ENCODE assay signal across 17 cellular contexts in the genomic region with DNA sequence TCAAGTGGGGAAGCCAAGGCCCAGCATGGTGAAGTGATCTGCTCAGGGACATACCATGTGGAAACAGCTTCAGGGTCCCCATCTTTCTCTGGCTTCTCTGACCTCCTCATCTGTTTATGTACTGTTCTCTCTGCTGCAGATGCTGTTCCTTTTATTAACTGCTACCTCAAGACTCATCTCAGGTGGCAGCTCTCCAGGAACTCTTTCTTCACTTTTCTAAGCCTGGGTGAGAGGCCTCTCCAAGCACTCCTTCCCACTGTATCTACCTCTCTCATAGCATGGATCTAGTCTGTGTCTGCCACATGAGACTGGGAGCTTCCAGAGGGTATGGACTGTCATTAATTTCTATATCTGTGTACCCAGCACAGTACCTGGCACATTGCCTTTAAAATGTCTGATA.
"Had no signal": no experiment of that assay in that cellular context is flagged by ENCODE, and none has a peak within 500 bp of the region (broad histone marks: within the 10 kb centered on the region; RNA-seq: fewer than 3 reads in every experiment).

No MANE protein-coding gene starts in this region.

- H3K9me3 Mint-ChIP-seq: activated CD4-positive, alpha-beta memory T cell treated with anti-CD3 and anti-CD28 coated beads, Interleukin-2, amount 10 ng/mL, durations not matched to agents 7 days and 5 days; activated naive CD8-positive, alpha-beta T cell treated with anti-CD3 and anti-CD28 coated beads for 36 hours; activated T-cell treated with anti-CD3 and anti-CD28 coated beads, Interleukin-2, amount 50 U/mL, for 4 hours had no signal

- H3K9me3 ChIP-seq: ovary, tibial artery had no signal

- DNase-seq: activated CD4-positive, alpha-beta memory T cell treated with anti-CD3 and anti-CD28 coated beads, Interleukin-2, amount 10 ng/mL, durations not matched to agents 7 days and 5 days; activated CD4-positive, alpha-beta T cell treated with anti-CD3 and anti-CD28 coated beads for 4 hours; activated gamma-delta T cell treated with Interleukin-2 at 50 U/mL for 16 hours; activated naive CD8-positive, alpha-beta T cell treated with anti-CD3 and anti-CD28 coated beads for 36 hours; activated T-cell treated with anti-CD3 and anti-CD28 coated beads, Interleukin-2, amount 50 U/mL, for 4 hours; anterior cingulate cortex; brain microvascular endothelial cell; effector memory CD4-positive, alpha-beta T cell; glutamatergic neuron; ovary; stimulated activated CD4-positive, alpha-beta T cell treated with anti-CD3 and anti-CD28 coated beads, Interleukin-2, amount 100 ng/mL, for 48 hours; stimulated activated naive CD4-positive, alpha-beta T cell; T-helper 2 cell; tibial artery had no signal

- H3K27ac Mint-ChIP-seq: activated CD4-positive, alpha-beta memory T cell treated with anti-CD3 and anti-CD28 coated beads, Interleukin-2, amount 10 ng/mL, durations not matched to agents 7 days and 5 days; activated naive CD8-positive, alpha-beta T cell treated with anti-CD3 and anti-CD28 coated beads for 36 hours; WTC11 had no signal

- H3K36me3 Mint-ChIP-seq: activated naive CD8-positive, alpha-beta T cell treated with anti-CD3 and anti-CD28 coated beads for 36 hours had no signal

- H3K27ac ChIP-seq: brain microvascular endothelial cell, ovary, tibial artery had no signal

- H3K27me3 ChIP-seq: brain microvascular endothelial cell, ovary, tibial artery had no signal

- H3K27me3 Mint-ChIP-seq: activated naive CD8-positive, alpha-beta T cell treated with anti-CD3 and anti-CD28 coated beads for 36 hours had no signal

- H3K4me3 ChIP-seq: ovary, tibial artery had no signal

- H3K4me1 ChIP-seq: tibial artery had no signal

- FAIRE-seq: urothelium cell line had no signal

- H3K36me3 ChIP-seq: brain microvascular endothelial cell, ovary, tibial artery had no signal

- H3K4me1 Mint-ChIP-seq: activated CD4-positive, alpha-beta memory T cell treated with anti-CD3 and anti-CD28 coated beads, Interleukin-2, amount 10 ng/mL, durations not matched to agents 7 days and 5 days; activated naive CD8-positive, alpha-beta T cell treated with anti-CD3 and anti-CD28 coated beads for 36 hours had no signal

- H3K4me3 Mint-ChIP-seq: activated CD4-positive, alpha-beta memory T cell treated with anti-CD3 and anti-CD28 coated beads, Interleukin-2, amount 10 ng/mL, durations not matched to agents 7 days and 5 days; activated naive CD8-positive, alpha-beta T cell treated with anti-CD3 and anti-CD28 coated beads for 36 hours; activated T-cell treated with anti-CD3 and anti-CD28 coated beads, Interleukin-2, amount 50 U/mL, for 4 hours; neural crest cell; WTC11 had no signal
